Comparison of ENCODE assay signal across 24 cellular contexts in the genomic region with DNA sequence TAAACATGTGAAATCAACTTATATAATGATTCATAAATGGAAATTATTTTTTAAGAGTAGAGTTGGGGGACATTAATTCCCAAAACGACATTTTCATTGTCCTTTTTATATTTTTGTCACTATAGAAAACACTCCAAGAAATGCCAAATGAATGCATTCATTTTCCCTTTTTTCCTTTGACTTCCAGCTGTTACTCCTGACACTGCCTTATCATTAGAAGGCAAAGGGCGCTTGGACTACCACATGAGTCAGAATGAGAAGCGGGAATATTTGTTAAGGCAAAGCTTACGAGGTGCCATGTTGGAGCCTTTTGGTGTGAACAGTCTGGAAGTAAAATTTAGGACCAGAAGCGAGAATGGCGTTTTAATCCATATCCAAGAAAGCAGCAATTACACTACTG.
DNase-seq lines count a peak whose midpoint lies in the region; ATAC-seq, FAIRE-seq and TF ChIP-seq lines count a peak whose summit lies in the region.
"Had no signal": no experiment of that assay in that cellular context is flagged by ENCODE, and none has a peak within 500 bp of the region (broad histone marks: within the 10 kb centered on the region; RNA-seq: fewer than 3 reads in every experiment).

No MANE protein-coding gene starts in this region.

- H3K4me3 ChIP-seq in mesendoderm (ENCODE audit: low read length), result no peak overlapping the region
- no peak overlapping the region for H3K4me3 ChIP-seq in small intestine (ENCODE audit: low read depth in 1 of 2, low read length in 2 of 2)
- H3K4me3 ChIP-seq: BLaER1, GM12878 had no signal

- no peaks in the 10 kb centered on the region for H3K9me3 ChIP-seq in small intestine (ENCODE audit: control insufficient read depth, low read depth)
- H3K9me3 ChIP-seq: BE2C, BLaER1 had no signal

- no peak for ATAC-seq in HG03442 (IDR thresholded peaks at IDR 0.05; ENCODE audit: unreplicated experiment)
- ATAC-seq: GM12878 had no signal

- H2AK5ac ChIP-seq in mesendoderm (ENCODE audit: low read length), result no peak overlapping the region

- H3K4me2 ChIP-seq in mesendoderm (ENCODE audit: low read length), result no peak overlapping the region
- H3K4me2 ChIP-seq: BLaER1 had no signal

- no peak overlapping the region for H3K9ac ChIP-seq in mesendoderm (ENCODE audit: low read length)
- H3K9ac ChIP-seq: BLaER1 had no signal

- no peak overlapping the region for H3K56ac ChIP-seq in mesendoderm (ENCODE audit: low read length)

- no peaks in the 10 kb centered on the region for H3K79me2 ChIP-seq in mesendoderm (ENCODE audit: control insufficient read depth, insufficient read depth, low read length)

- H4K5ac ChIP-seq in mesendoderm (ENCODE audit: low read length), result no peak overlapping the region

- WGBS in mesendoderm (ENCODE audit: extremely low coverage, insufficient coverage, low lambda C conversion rate), result no CpG with 5 or more reads among the region's 6 CpGs
- 49 to 73% (median 55%) methylated on average over 6 of the region's 6 CpGs for WGBS in small intestine, 3 donors

- H3K18ac ChIP-seq in mesendoderm (ENCODE audit: low read length), result no peak overlapping the region

- no peak overlapping the region for H4K8ac ChIP-seq in mesendoderm (ENCODE audit: low read depth, low read length)

- no peak overlapping the region for H3K27ac ChIP-seq in mesendoderm (ENCODE audit: low read depth, low read length)
- no peak overlapping the region for H3K27ac ChIP-seq in small intestine (ENCODE audit: low read depth in 1 of 2, low read length in 1 of 2)
- H3K27ac ChIP-seq: BLaER1 had no signal

- no peaks in the 10 kb centered on the region for H3K36me3 ChIP-seq in mesendoderm (ENCODE audit: control insufficient read depth, insufficient read depth, low read length)
- H3K36me3 ChIP-seq in small intestine (ENCODE audit: control insufficient read depth in 2 of 2, insufficient read depth in 2 of 2, low read length in 2 of 2), result no peaks in the 10 kb centered on the region
- H3K36me3 ChIP-seq: BE2C, BLaER1 had no signal

- H2BK120ac ChIP-seq in mesendoderm (ENCODE audit: low read depth, low read length), result no peak overlapping the region

- H3K27me3 ChIP-seq in mesendoderm (ENCODE audit: insufficient read depth, low read length, poor library complexity) (no peaks in the 10 kb centered on the region), small intestine (ENCODE audit: control insufficient read depth in 2 of 2, insufficient read depth in 2 of 2, low read length in 2 of 2) (no peaks in the 10 kb centered on the region)
- H3K27me3 ChIP-seq: BE2C, BLaER1 had no signal

- H3K23ac ChIP-seq in mesendoderm (ENCODE audit: low read length), result no peak overlapping the region

- H3K9me3 Mint-ChIP-seq in HFFc6, result no peaks in the 10 kb centered on the region

- no peak overlapping the region for H2BK5ac ChIP-seq in mesendoderm (ENCODE audit: low read length)

- no peaks in the 10 kb centered on the region for H3K4me1 Mint-ChIP-seq in HFFc6 (ENCODE audit: low read depth)
- H3K4me1 Mint-ChIP-seq: CD14-positive monocyte; CD4-positive, alpha-beta memory T cell; CD4-positive, CD25-positive, alpha-beta regulatory T cell; CD8-positive, alpha-beta memory T cell had no signal

- peak; percentile 68 for DNase-seq in NCI-H2227 (lab: John Stamatoyannopoulos, UW; ENCODE audit: unreplicated experiment)
- DNase-seq in NCI-H2227 treated with DMSO at 0.1 percent for 48 hours (lab: John Stamatoyannopoulos, UW), result no peak
- peak; percentile 40 for DNase-seq in mesendoderm
- DNase-seq in small intestine, result peak; percentile 0
- no peak for DNase-seq in HFFc6
- DNase-seq: 8988T; ACHN; C1 segment of cervical spinal cord; CD4-positive, alpha-beta memory T cell; CD4-positive, CD25-positive, alpha-beta regulatory T cell; CD8-positive, alpha-beta memory T cell; DMS 273 treated with DMSO at 0.1 percent for 48 hours; DMS53; DMS79; DND-41; EL; GDM1 had no signal

- H3K4me1 ChIP-seq in mesendoderm (ENCODE audit: control insufficient read depth, low read depth, low read length), result no peaks in the 10 kb centered on the region
- no peaks in the 10 kb centered on the region for H3K4me1 ChIP-seq in small intestine (ENCODE audit: control insufficient read depth in 2 of 2, insufficient read depth in 1 of 2, low read depth in 1 of 2, low read length in 1 of 2)
- H3K4me1 ChIP-seq: BLaER1 had no signal

- TF ChIP-seq CTCF in HFFc6 (IDR thresholded peaks at IDR 0.05), result no peak

- H3K4ac ChIP-seq in mesendoderm (ENCODE audit: low read depth, low read length), result no peak overlapping the region

- no peaks in the 10 kb centered on the region for H3K79me1 ChIP-seq in mesendoderm (ENCODE audit: low read length)

- no peaks in the 10 kb centered on the region; the same call in 1 of the 2 replicates for H3K27me3 Mint-ChIP-seq in HFFc6 (ENCODE audit: insufficient read depth)
- H3K27me3 Mint-ChIP-seq: CD4-positive, alpha-beta memory T cell; CD4-positive, CD25-positive, alpha-beta regulatory T cell; CD8-positive, alpha-beta memory T cell had no signal

- H3K4me3 Mint-ChIP-seq in HFFc6, result no peak overlapping the region
- H3K4me3 Mint-ChIP-seq: CD14-positive monocyte; CD4-positive, alpha-beta memory T cell; CD4-positive, CD25-positive, alpha-beta regulatory T cell; CD8-positive, alpha-beta memory T cell had no signal

- no peak overlapping the region for H3K27ac Mint-ChIP-seq in HFFc6
- H3K27ac Mint-ChIP-seq: CD14-positive monocyte; CD4-positive, alpha-beta memory T cell; CD4-positive, CD25-positive, alpha-beta regulatory T cell; CD8-positive, alpha-beta memory T cell had no signal

- FAIRE-seq in small intestine (lab: Jason Lieb, UNC), result no peak
- FAIRE-seq: GM12878, GM12892, GM18507 had no signal

- peaks cover 15% of the 10 kb centered on the region; the same call in 1 of the 2 replicates for H3K36me3 Mint-ChIP-seq in HFFc6 (ENCODE audit: low read depth)
- H3K36me3 Mint-ChIP-seq: CD14-positive monocyte; CD4-positive, alpha-beta memory T cell; CD4-positive, CD25-positive, alpha-beta regulatory T cell; CD8-positive, alpha-beta memory T cell had no signal

- H2BK15ac ChIP-seq in mesendoderm (replicated peaks; ENCODE audit: low read depth), result no peak overlapping the region

Comparison
In these comparisons a context has a peak if more than half of its experiments do, and no peak if none do; other contexts are left out.
1. DNase-seq: peak in NCI-H2227 (single experiment), mesendoderm (single experiment) and small intestine (single experiment); none in NCI-H2227 treated with DMSO at 0.1 percent for 48 hours (single experiment) and HFFc6 (single experiment).